9 cellular contexts compared by ENCODE assay signal in genomic region chr9:101791938-101792337, GRCh38. TPM values are rescaled to one million over a fixed set of nuclear protein-coding genes. Genes with fewer than 3 reads are reported as not detected.
DNase-seq lines count a peak whose midpoint lies in the region; ATAC-seq and TF ChIP-seq lines count a peak whose summit lies in the region.
"Had no signal": no experiment of that assay in that cellular context is flagged by ENCODE, and none has a peak within 500 bp of the region (broad histone marks: within the 10 kb centered on the region; RNA-seq: fewer than 3 reads in every experiment).

No MANE protein-coding gene starts in this region.

- H3K27me3 Mint-ChIP-seq in progenitor cell of endocrine pancreas, result peaks cover 11% of the 10 kb centered on the region

- no peak overlapping the region for H3K27ac Mint-ChIP-seq in progenitor cell of endocrine pancreas

- no peaks in the 10 kb centered on the region for H3K36me3 Mint-ChIP-seq in progenitor cell of endocrine pancreas (ENCODE audit: insufficient read depth)

- H3K4me3 ChIP-seq in cardiac fibroblast (replicated peaks in 1 of 2; ENCODE audit: low read depth in 2 of 2, low read length in 2 of 2), result no peak overlapping the region
- H3K4me3 ChIP-seq: SJSA1 had no signal

- no peaks in the 10 kb centered on the region for H3K9me3 Mint-ChIP-seq in progenitor cell of endocrine pancreas (ENCODE audit: low read depth)

- peak; percentile 59 for ATAC-seq in HG02798 (IDR thresholded peaks at IDR 0.05; ENCODE audit: poor library complexity, unreplicated experiment)

- no peak overlapping the region for H3K4me3 Mint-ChIP-seq in progenitor cell of endocrine pancreas (ENCODE audit: low read depth)

- peak; percentile 19 for TF ChIP-seq CTCF in cardiac fibroblast (IDR thresholded peaks at IDR 0.05; ENCODE audit: low read depth, low read length)
- TF ChIP-seq CTCF in progenitor cell of endocrine pancreas (IDR thresholded peaks at IDR 0.05; ENCODE audit: unreplicated experiment), result peak; percentile 82

- no peaks in the 10 kb centered on the region for H3K4me1 Mint-ChIP-seq in progenitor cell of endocrine pancreas (ENCODE audit: low read depth)

- DNase-seq in ELR (ENCODE audit: low read depth), result peak; percentile 54
- peak; percentile 20 for DNase-seq in NCI-H524 treated with DMSO at 0.1 percent for 48 hours (lab: John Stamatoyannopoulos, UW)
- DNase-seq in cardiac fibroblast (ENCODE audit: low read depth in 2 of 2), result peak in 1 of 2 donors; percentile 29
- peak; percentile 55 for DNase-seq in progenitor cell of endocrine pancreas (ENCODE audit: low spot score, unreplicated experiment)
- no peak for DNase-seq in epidermal melanocyte (ENCODE audit: insufficient read length, low spot score)
- no peak for DNase-seq in stimulated activated naive CD4-positive, alpha-beta T cell (lab: John Stamatoyannopoulos, UW)
- no peak for DNase-seq in hepatic stellate cell (ENCODE audit: low spot score)

RNA-seq across cellular contexts. Expression of gene GRIN3A, which starts 53.5 kb away (rescaled TPM):
- 0.42 and 0.48 TPM in 2 replicates for total RNA-seq in progenitor cell of endocrine pancreas
- total RNA-seq: SJSA1 had no signal

Comparison
In these comparisons a context has a peak if more than half of its experiments do, and no peak if none do; other contexts are left out.
1. DNase-seq: peak in ELR (single experiment), NCI-H524 treated with DMSO at 0.1 percent for 48 hours (single experiment) and progenitor cell of endocrine pancreas (single experiment); none in epidermal melanocyte (single experiment), stimulated activated naive CD4-positive, alpha-beta T cell (0 of 6) and hepatic stellate cell (single experiment).